12 cellular contexts compared by ENCODE assay signal in genomic region chr10:23512355-23513058, GRCh38.
DNase-seq lines count a peak whose midpoint lies in the region; ATAC-seq and TF ChIP-seq lines count a peak whose summit lies in the region.
"Had no signal": no experiment of that assay in that cellular context is flagged by ENCODE, and none has a peak within 500 bp of the region (broad histone marks: within the 10 kb centered on the region; RNA-seq: fewer than 3 reads in every experiment).

No MANE protein-coding gene starts in this region.

- TF ChIP-seq CTCF in NB4 (IDR thresholded peaks at IDR 0.05; ENCODE audit: low read depth, low read length), result no peak
- TF ChIP-seq CTCF in brain microvascular endothelial cell (IDR thresholded peaks at IDR 0.05; ENCODE audit: low read depth, low read length, missing control alignments), result no peak

- no peak for TF ChIP-seq POLR2A in NB4 (IDR thresholded peaks at IDR 0.05; ENCODE audit: extremely low read depth, insufficient read length)

- ATAC-seq in GM21423 (IDR thresholded peaks at IDR 0.05; ENCODE audit: unreplicated experiment) (no peak), GM18517 (IDR thresholded peaks at IDR 0.05; ENCODE audit: unreplicated experiment) (no peak), HG03432 (IDR thresholded peaks at IDR 0.05; ENCODE audit: unreplicated experiment) (no peak)
- ATAC-seq: activated T-cell treated with anti-CD3 and anti-CD28 coated beads, Interleukin-2, amount 50 U/mL, for 4 hours had no signal

- H3K4me3 ChIP-seq in NB4 (ENCODE audit: low read depth, low read length) (no peak overlapping the region), brain microvascular endothelial cell (ENCODE audit: low read depth, low read length) (no peak overlapping the region)
- H3K4me3 ChIP-seq: ovary had no signal

- no peaks in the 10 kb centered on the region for H3K27me3 ChIP-seq in brain microvascular endothelial cell (replicated peaks)
- H3K27me3 ChIP-seq: ovary had no signal

- H3K36me3 ChIP-seq in brain microvascular endothelial cell (replicated peaks), result no peaks in the 10 kb centered on the region
- H3K36me3 ChIP-seq: ovary had no signal

- H3K27ac ChIP-seq in brain microvascular endothelial cell (no peak overlapping the region), caudate nucleus (ENCODE audit: low read depth, low read length) (no peak overlapping the region)
- H3K27ac ChIP-seq: ovary had no signal

- DNase-seq in EH (ENCODE audit: low read depth) (peak; percentile 70), NB4 (ENCODE audit: low read depth) (peak; percentile 74), brain microvascular endothelial cell (peak; percentile 57), myocyte (ENCODE audit: low read depth) (peak; percentile 65), caudate nucleus (lab: John Stamatoyannopoulos, UW) (no peak)
- DNase-seq: activated T-cell treated with anti-CD3 and anti-CD28 coated beads, Interleukin-2, amount 50 U/mL, for 4 hours; DMS79 treated with DMSO at 0.1 percent for 48 hours; ovary; T-helper 9 cell had no signal

- in situ Hi-C loops in brain microvascular endothelial cell (cut with HindIII; ENCODE audit: low pct_ligation_motif_present, low sequenced_read_pairs), result no loop called here

Comparison
In these comparisons a context has a peak if more than half of its experiments do, and no peak if none do; other contexts are left out.
1. DNase-seq: peak in EH (single experiment), NB4 (single experiment), brain microvascular endothelial cell (single experiment) and myocyte (single experiment); none in caudate nucleus (0 of 61).